In the genomic region with DNA sequence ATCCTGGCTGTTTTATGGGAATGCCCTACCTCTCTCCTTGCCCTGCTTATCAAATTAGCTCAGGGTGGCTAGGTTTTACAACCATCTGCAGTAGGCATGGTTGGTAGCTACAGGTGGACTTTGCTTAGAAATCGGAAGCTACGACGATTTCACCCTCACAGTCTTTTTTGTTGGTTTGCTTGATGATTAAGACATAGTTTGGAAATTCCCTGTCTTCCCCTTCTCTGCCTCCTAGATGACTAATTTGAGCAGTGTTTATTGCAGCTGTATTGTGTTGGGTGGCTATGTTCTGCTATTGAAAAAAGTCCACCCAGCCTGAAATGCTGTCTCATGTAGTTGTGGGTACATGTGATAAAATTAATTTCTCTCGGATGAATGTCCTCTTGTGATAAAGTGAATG, we compare ENCODE assay signal across 9 cellular contexts. TPM values are rescaled to one million over a fixed set of nuclear protein-coding genes. Genes with fewer than 3 reads are reported as not detected.
DNase-seq lines count a peak whose midpoint lies in the region; ATAC-seq and TF ChIP-seq lines count a peak whose summit lies in the region.
"Had no signal": no experiment of that assay in that cellular context is flagged by ENCODE, and none has a peak within 500 bp of the region (broad histone marks: within the 10 kb centered on the region; RNA-seq: fewer than 3 reads in every experiment).

No MANE protein-coding gene starts in this region.

- H3K9me3 Mint-ChIP-seq in nephron progenitor cell = no peaks in the 10 kb centered on the region

- peak; percentile 90 for DNase-seq in A172 (ENCODE audit: low spot score)
- DNase-seq in NOMO-1 (lab: John Stamatoyannopoulos, UW; ENCODE audit: unreplicated experiment in 2 of 2) = peak; percentile 75 to 91
- DNase-seq in fibroblast of peridontal ligament (ENCODE audit: extremely low read depth) = peak; percentile 90
- DNase-seq in NCI-H82 (lab: John Stamatoyannopoulos, UW) = no peak
- DNase-seq in nephron progenitor cell = no peak
- no peak for DNase-seq in D341Med (ENCODE audit: low spot score)
- DNase-seq: NCI-H510A treated with DMSO at 0.1 percent for 48 hours had no signal

- H3K36me3 Mint-ChIP-seq in nephron progenitor cell (ENCODE audit: low read depth) = no peaks in the 10 kb centered on the region

- ATAC-seq in GM18519 (IDR thresholded peaks at IDR 0.05; ENCODE audit: low FRiP score, unreplicated experiment) = peak; percentile 66
- no peak for ATAC-seq in HG02885 (IDR thresholded peaks at IDR 0.05; ENCODE audit: poor library complexity, unreplicated experiment)

- no peak overlapping the region for H3K4me3 Mint-ChIP-seq in nephron progenitor cell

- TF ChIP-seq CTCF in nephron progenitor cell (IDR thresholded peaks at IDR 0.05) = no peak

- H3K4me1 Mint-ChIP-seq in nephron progenitor cell = no peaks in the 10 kb centered on the region

- no peaks in the 10 kb centered on the region for H3K27me3 Mint-ChIP-seq in nephron progenitor cell (ENCODE audit: low read depth, poor library complexity)

- H3K27ac Mint-ChIP-seq in nephron progenitor cell = no peak overlapping the region

RNA-seq across cellular contexts. Expression of a gene that starts 37.1 kb away (rescaled TPM):
- 0.05 and 0.12 TPM in 2 replicates for total RNA-seq in A172 (2014; rRNA removed; shearing (Covaris generic))

Comparison
In these comparisons a context has a peak if more than half of its experiments do, and no peak if none do; other contexts are left out.
1. DNase-seq: peak in A172 (single experiment), NOMO-1 (2 of 2) and fibroblast of peridontal ligament (single experiment); none in NCI-H82 (single experiment), nephron progenitor cell (single experiment) and D341Med (single experiment).